18 cellular contexts compared by ENCODE assay signal in the genomic region with DNA sequence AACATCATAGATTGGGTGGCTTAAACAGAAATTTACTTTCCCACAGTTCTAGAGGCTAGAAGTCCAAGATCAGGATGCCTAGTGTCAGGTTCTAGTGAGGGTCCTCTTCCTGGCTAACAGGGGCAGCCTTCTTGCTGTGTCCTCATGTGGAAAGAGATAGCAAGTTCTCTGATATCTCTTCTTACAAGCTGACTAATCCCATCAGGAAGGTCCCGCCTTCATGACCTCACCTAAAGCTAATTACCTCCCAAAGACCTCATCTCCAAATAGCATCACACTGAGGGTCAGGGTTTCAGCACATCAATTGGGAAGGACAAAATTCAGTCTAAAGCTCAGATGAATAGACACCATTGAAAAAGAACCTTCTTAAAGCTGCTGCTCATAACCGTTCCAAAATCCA.
"Had no signal": no experiment of that assay in that cellular context is flagged by ENCODE, and none has a peak within 500 bp of the region (broad histone marks: within the 10 kb centered on the region; RNA-seq: fewer than 3 reads in every experiment).

No MANE protein-coding gene starts in this region.

- ATAC-seq: activated naive CD8-positive, alpha-beta T cell treated with anti-CD3 and anti-CD28 coated beads, Interleukin-2, amount 50 U/mL, for 24 hours; naive thymus-derived CD8-positive, alpha-beta T cell; pancreas had no signal

- H3K4me1 Mint-ChIP-seq: immature natural killer cell had no signal

- DNase-seq: activated CD4-positive, alpha-beta T cell treated with anti-CD3 and anti-CD28 coated beads, Interleukin-2, amount 50 U/mL, for 48 hours; activated naive CD4-positive, alpha-beta T cell treated with anti-CD3 and anti-CD28 coated beads, Interleukin-2, amount 10 ng/mL, durations not matched to agents 7 days and 5 days; activated naive CD8-positive, alpha-beta T cell treated with anti-CD3 and anti-CD28 coated beads, Interleukin-2, amount 50 U/mL, for 24 hours; anterior cingulate cortex; brain microvascular endothelial cell; cerebellar nuclear complex; effector CD8-positive, alpha-beta T cell; immature natural killer cell; kidney glomerular epithelial cell; naive thymus-derived CD8-positive, alpha-beta T cell; pancreas; sigmoid colon; stimulated activated CD4-positive, alpha-beta T cell treated with anti-CD3 and anti-CD28 coated beads, Interleukin-4, amount 100 ng/mL, for 24 hours; stimulated activated naive CD4-positive, alpha-beta T cell treated with Interleukin-2 at 50 U/mL for 16 hours; thyroid gland; WERI-Rb-1 had no signal

- H3K4me3 ChIP-seq: esophagus muscularis mucosa, pancreas, sigmoid colon, thyroid gland had no signal

- H3K9me3 ChIP-seq: esophagus muscularis mucosa, pancreas, sigmoid colon, thyroid gland had no signal

- H3K27ac Mint-ChIP-seq: activated naive CD4-positive, alpha-beta T cell treated with anti-CD3 and anti-CD28 coated beads, Interleukin-2, amount 10 ng/mL, durations not matched to agents 7 days and 5 days; activated naive CD8-positive, alpha-beta T cell treated with anti-CD3 and anti-CD28 coated beads, Interleukin-2, amount 50 U/mL, for 24 hours; immature natural killer cell; T-helper 1 cell treated with Interleukin-12 subunit alpha and Interleukin-12 subunit beta and Interleukin-4 antibody, amounts not matched to agents 30 μg/mL and 1 μg/mL, for 36 hours had no signal

- H3K36me3 ChIP-seq: brain microvascular endothelial cell, pancreas, sigmoid colon, thyroid gland, WERI-Rb-1 had no signal

- H3K27me3 Mint-ChIP-seq: activated naive CD4-positive, alpha-beta T cell treated with anti-CD3 and anti-CD28 coated beads, Interleukin-2, amount 10 ng/mL, durations not matched to agents 7 days and 5 days; activated naive CD8-positive, alpha-beta T cell treated with anti-CD3 and anti-CD28 coated beads, Interleukin-2, amount 50 U/mL, for 24 hours; naive thymus-derived CD8-positive, alpha-beta T cell had no signal

- H3K4me3 Mint-ChIP-seq: activated naive CD4-positive, alpha-beta T cell treated with anti-CD3 and anti-CD28 coated beads, Interleukin-2, amount 10 ng/mL, durations not matched to agents 7 days and 5 days; activated naive CD8-positive, alpha-beta T cell treated with anti-CD3 and anti-CD28 coated beads, Interleukin-2, amount 50 U/mL, for 24 hours; immature natural killer cell; naive thymus-derived CD8-positive, alpha-beta T cell; T-helper 1 cell treated with Interleukin-12 subunit alpha and Interleukin-12 subunit beta and Interleukin-4 antibody, amounts not matched to agents 30 μg/mL and 1 μg/mL, for 36 hours had no signal

- H3K9me3 Mint-ChIP-seq: activated naive CD4-positive, alpha-beta T cell treated with anti-CD3 and anti-CD28 coated beads, Interleukin-2, amount 10 ng/mL, durations not matched to agents 7 days and 5 days; activated naive CD8-positive, alpha-beta T cell treated with anti-CD3 and anti-CD28 coated beads, Interleukin-2, amount 50 U/mL, for 24 hours; immature natural killer cell; naive thymus-derived CD8-positive, alpha-beta T cell; T-helper 1 cell treated with Interleukin-12 subunit alpha and Interleukin-12 subunit beta and Interleukin-4 antibody, amounts not matched to agents 30 μg/mL and 1 μg/mL, for 36 hours had no signal

- H3K27ac ChIP-seq: brain microvascular endothelial cell, esophagus muscularis mucosa, pancreas, sigmoid colon, thyroid gland, WERI-Rb-1 had no signal
